1 cellular context compared by ENCODE assay signal in genomic region chr17:7266784-7267183, GRCh38.
TF ChIP-seq lines count a peak whose summit lies in the region.

No MANE protein-coding gene starts in this region.

TF ChIP-seq in H1, 55 proteins besides CTCF, POLR2A, EP300 and RAD21:
- TF ChIP-seq ASH2L (IDR thresholded peaks at IDR 0.05; ENCODE audit: low read length) (no peak), CREB1 (IDR thresholded peaks at IDR 0.05) (no peak), TCF12 (IDR thresholded peaks at IDR 0.05; ENCODE audit: low read depth, low read length) (no peak), FOSL1 (IDR thresholded peaks at IDR 0.05; ENCODE audit: insufficient read depth, low read depth, low read length) (no peak), BCL11A (IDR thresholded peaks at IDR 0.05; ENCODE audit: low read depth in 2 of 2, low read length in 2 of 2) (no peak), HDAC2 (IDR thresholded peaks at IDR 0.05; ENCODE audit: borderline replicate concordance in 1 of 2, low read depth in 2 of 2, low read length in 2 of 2) (no peak), POU5F1 (IDR thresholded peaks at IDR 0.05; ENCODE audit: low read depth, low read length) (no peak), ATF2 (IDR thresholded peaks at IDR 0.05; ENCODE audit: low read length) (no peak), SAP30 (IDR thresholded peaks at IDR 0.05; ENCODE audit: insufficient read depth, insufficient replicate concordance, low read length) (no peak), CBX8 (IDR thresholded peaks at IDR 0.05; ENCODE audit: borderline replicate concordance, low read depth, low read length) (no peak), TBP (IDR thresholded peaks at IDR 0.05; ENCODE audit: low read depth, low read length) (no peak), SIRT6 (IDR thresholded peaks at IDR 0.05; ENCODE audit: low read length) (no peak), RFX5 (IDR thresholded peaks at IDR 0.05; ENCODE audit: borderline replicate concordance, low read depth, low read length) (no peak), RBBP5 (IDR thresholded peaks at IDR 0.05; ENCODE audit: borderline replicate concordance, low read depth, low read length) (no peak), MAFK (IDR thresholded peaks at IDR 0.05; ENCODE audit: low read depth, low read length) (no peak), SIN3A (conservative IDR thresholded peaks at IDR 0.05 in 1 of 2, IDR thresholded peaks at IDR 0.05 in 1 of 2; ENCODE audit: low read depth in 1 of 2, low read length in 2 of 2) (no peak), GTF2F1 (IDR thresholded peaks at IDR 0.05; ENCODE audit: borderline replicate concordance, low read depth, low read length) (no peak), JUND (IDR thresholded peaks at IDR 0.05; ENCODE audit: low read length) (no peak), BACH1 (IDR thresholded peaks at IDR 0.05; ENCODE audit: low read length) (no peak), SP1 (IDR thresholded peaks at IDR 0.05; ENCODE audit: low read depth, low read length) (no peak)
TF ChIP-seq in H1: peak in this region for 0.
